In the genomic region with DNA sequence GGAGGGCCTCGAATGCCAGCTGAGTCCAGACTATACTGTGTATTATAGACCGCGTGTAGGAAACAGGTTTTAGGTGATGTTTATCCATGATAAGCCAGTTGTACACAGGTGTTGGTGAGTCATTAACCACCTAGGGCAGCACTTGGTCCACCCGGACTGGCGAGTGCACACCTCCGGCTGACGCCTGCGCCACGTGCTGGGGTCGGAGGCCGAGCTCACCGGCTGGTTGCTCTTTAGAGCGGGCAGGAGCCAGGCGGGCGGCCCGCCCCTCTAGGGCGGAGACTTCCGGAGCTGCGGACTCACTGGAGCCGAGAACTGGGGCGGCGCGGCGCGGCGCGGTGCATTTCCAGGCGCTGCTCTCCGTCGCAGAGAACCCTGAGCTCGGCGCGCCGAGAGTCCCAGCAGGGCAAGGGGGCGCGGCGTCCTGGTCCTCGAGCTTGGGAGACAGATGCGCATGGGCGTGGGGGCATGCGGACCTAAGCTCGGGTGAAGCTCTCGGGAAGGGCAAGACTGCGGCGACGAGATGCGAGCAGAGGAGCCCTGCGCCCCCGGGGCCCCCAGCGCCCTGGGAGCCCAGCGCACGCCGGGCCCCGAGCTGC, we compare ENCODE assay signal across 9 cellular contexts. TPM values are rescaled to one million over a fixed set of nuclear protein-coding genes. Genes with fewer than 3 reads are reported as not detected.
DNase-seq lines count a peak whose midpoint lies in the region; ATAC-seq and TF ChIP-seq lines count a peak whose summit lies in the region.
"Had no signal": no experiment of that assay in that cellular context is flagged by ENCODE, and none has a peak within 500 bp of the region (broad histone marks: within the 10 kb centered on the region; RNA-seq: fewer than 3 reads in every experiment).

TSS of gene ESYT3 (plus strand) at position 341 of the 599 bp plus-strand sequence. CDS start at position 524, 183 bp downstream.

- no peak within 1 kb of the TSS for H2BK5ac ChIP-seq in neuronal stem cell (ENCODE audit: low read length)

- peak within 1 kb of the TSS; percentile 13 for H2BK15ac ChIP-seq in neuronal stem cell (ENCODE audit: low read length)

- H3K14ac ChIP-seq in neuronal stem cell (ENCODE audit: low read length) = peak within 1 kb of the TSS; percentile 43

- peak within 1 kb of the TSS; percentile 80 for H3K9ac ChIP-seq in neuronal stem cell (ENCODE audit: low read depth, low read length, poor library complexity)

- no peak within 1 kb of the TSS for H4K91ac ChIP-seq in neuronal stem cell (ENCODE audit: low read depth, low read length, poor library complexity)

- peak within 1 kb of the TSS; percentile 99 for H2AFZ ChIP-seq in neuronal stem cell (ENCODE audit: low read length)

- WGBS in neuronal stem cell (ENCODE audit: extremely low coverage in 2 of 2, insufficient read length in 2 of 2, insufficient replicate concordance in 1 of 2), 2 donors = no CpG with 5 or more reads among the region's 54 CpGs

- peaks cover 7% of the 10 kb centered on the region in 2 donors for H3K9me3 ChIP-seq in neuronal stem cell (replicated peaks in 1 of 2; ENCODE audit: control insufficient read depth in 2 of 2, insufficient read depth in 1 of 2, low read depth in 1 of 2, low read length in 2 of 2)
- H3K9me3 ChIP-seq in tibial artery = no peaks in the 10 kb centered on the region

- no peak within 1 kb of the TSS for H4K8ac ChIP-seq in neuronal stem cell (ENCODE audit: low read depth, low read length)

- H3K4me3 ChIP-seq in HFF-Myc (replicated peaks; ENCODE audit: low read depth, low read length) = peak within 1 kb of the TSS; percentile 48
- H3K4me3 ChIP-seq in neuronal stem cell (ENCODE audit: low read length in 2 of 2) = peak within 1 kb of the TSS; percentile 48 to 82
- peak within 1 kb of the TSS; percentile 51 to 67 for H3K4me3 ChIP-seq in tibial artery

- peak; percentile 91 for DNase-seq in AG20443 (ENCODE audit: low spot score)
- no peak for DNase-seq in HFF-Myc (ENCODE audit: extremely low read depth, low read depth)
- peak; percentile 13 for DNase-seq in NCI-H82 treated with DMSO at 0.1 percent for 48 hours (lab: John Stamatoyannopoulos, UW; ENCODE audit: unreplicated experiment)
- peak; percentile 47 for DNase-seq in activated naive CD4-positive, alpha-beta T cell treated with anti-CD3 and anti-CD28 coated beads, Interleukin-2, amount 50 U/mL, for 16 hours
- DNase-seq in Right ventricle myocardium superior = peak; percentile 85
- DNase-seq in neuronal stem cell (ENCODE audit: low spot score) = peak; percentile 36
- DNase-seq in tibial artery = peak; percentile 42 to 74
- no peak for DNase-seq in effector CD8-positive, alpha-beta T cell (lab: John Stamatoyannopoulos, UW)

- H3K27me3 ChIP-seq in neuronal stem cell (ENCODE audit: control insufficient read depth in 3 of 3, insufficient read depth in 3 of 3, low read depth in 1 of 3, low read length in 3 of 3) (peaks cover 13 to 82% (median 46%) of the 10 kb centered on the region in 3 experiments), tibial artery (peaks cover 0 to 26% of the 10 kb centered on the region in 2 donors)

- H2BK120ac ChIP-seq in neuronal stem cell (ENCODE audit: low read depth, low read length) = no peak within 1 kb of the TSS

- no peaks in the 10 kb centered on the region for H3K79me1 ChIP-seq in neuronal stem cell (ENCODE audit: low read depth, low read length)

- H2BK12ac ChIP-seq in neuronal stem cell (ENCODE audit: low read length) = peak within 1 kb of the TSS; percentile 14

- peak within 1 kb of the TSS; percentile 97 for H3K4me2 ChIP-seq in neuronal stem cell (ENCODE audit: insufficient read depth, low read length, poor library complexity, severe bottlenecking)

- no peak for TF ChIP-seq CTCF in HFF-Myc (IDR thresholded peaks at IDR 0.05; ENCODE audit: low read depth, low read length, missing control alignments)
- no peak for TF ChIP-seq CTCF in tibial artery (IDR thresholded peaks at IDR 0.05)

- H3K4me1 ChIP-seq in neuronal stem cell (ENCODE audit: control insufficient read depth in 2 of 2, insufficient read depth in 1 of 2, low read depth in 1 of 2, low read length in 2 of 2) (peaks cover 3 to 9% of the 10 kb centered on the region in 2 donors), tibial artery (peaks cover 0 to 25% (median 19%) of the 10 kb centered on the region in 4 donors)

- H3K23ac ChIP-seq in neuronal stem cell (ENCODE audit: low read depth, low read length, poor library complexity) = peak within 1 kb of the TSS; percentile 61

- ATAC-seq in Right ventricle myocardium superior (ENCODE audit: poor library complexity) = peak; percentile 96

- no peak within 1 kb of the TSS for H3K4ac ChIP-seq in neuronal stem cell (ENCODE audit: low read length)

- no peak within 1 kb of the TSS for H3K27ac ChIP-seq in neuronal stem cell (replicated peaks; ENCODE audit: low read length)
- H3K27ac ChIP-seq in tibial artery = no peak within 1 kb of the TSS

- intact Hi-C loops in Right ventricle myocardium superior (cut with DNase I) = no loop called here
- intact Hi-C loops in tibial artery (cut with DNase I; ENCODE audit: low total_unique reads) = no loop called here

- H3K36me3 ChIP-seq in neuronal stem cell (replicated peaks in 1 of 2; ENCODE audit: control insufficient read depth in 2 of 2, insufficient read depth in 2 of 2, low read length in 2 of 2) (no peaks in the 10 kb centered on the region), tibial artery (no peaks in the 10 kb centered on the region)

- peak within 1 kb of the TSS; percentile 68 for H2AK5ac ChIP-seq in neuronal stem cell (ENCODE audit: low read depth, low read length)

- H3K18ac ChIP-seq in neuronal stem cell (ENCODE audit: low read length) = peak within 1 kb of the TSS; percentile 87

RNA-seq across cellular contexts. Expression of gene ESYT3, which starts in this region (rescaled TPM):
- 0.65 TPM for total RNA-seq in Right ventricle myocardium superior
- polyA plus RNA-seq in neuronal stem cell (2013, experiment 1 of 2) = 0.35 TPM
- polyA plus RNA-seq in neuronal stem cell (2013, experiment 2 of 2) = 0.39 TPM
- total RNA-seq: pulmonary artery endothelial cell had no signal

Comparison
In these comparisons a context has a peak if more than half of its experiments do, and no peak if none do; other contexts are left out.
1. Peak in DNase-seq and ATAC-seq in Right ventricle myocardium superior; RNA of the gene not detected or under 1 TPM.
2. DNase-seq: peak in AG20443 (single experiment), NCI-H82 treated with DMSO at 0.1 percent for 48 hours (single experiment), activated naive CD4-positive, alpha-beta T cell treated with anti-CD3 and anti-CD28 coated beads, Interleukin-2, amount 50 U/mL, for 16 hours (single experiment), neuronal stem cell (single experiment) and tibial artery (2 of 2); none in HFF-Myc (single experiment) and effector CD8-positive, alpha-beta T cell (single experiment).
3. Peak in every context shown above with its lines, with median percentiles within 50 percentile points of each other: H3K4me3 ChIP-seq.